7 cellular contexts compared by ENCODE assay signal in the genomic region with DNA sequence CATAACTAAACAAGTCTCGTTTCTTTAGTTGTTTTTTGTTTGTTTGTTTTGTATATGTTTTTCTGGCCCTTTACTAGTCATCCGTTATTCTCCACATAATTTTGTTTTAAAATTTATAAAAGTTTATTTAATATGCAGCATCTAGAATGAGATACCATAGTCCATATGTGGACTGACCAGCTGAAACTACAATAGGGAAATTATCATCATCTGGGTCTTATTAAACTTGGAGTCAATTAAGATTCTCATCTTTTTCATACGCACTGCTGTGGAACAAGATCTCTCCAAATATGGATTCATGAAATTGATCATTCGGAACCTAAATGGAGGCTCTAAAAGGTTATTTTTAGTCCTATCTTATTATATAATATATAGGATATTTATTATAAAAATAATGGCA.
"Had no signal": no experiment of that assay in that cellular context is flagged by ENCODE, and none has a peak within 500 bp of the region (broad histone marks: within the 10 kb centered on the region; RNA-seq: fewer than 3 reads in every experiment).

No MANE protein-coding gene starts in this region.

- FAIRE-seq: HTR-8/SVneo had no signal

- ATAC-seq: HepG2 had no signal

- DNase-seq: IMR-90, KBM-7 had no signal

- H3K4me3 Mint-ChIP-seq: IgD-negative memory B cell had no signal

- H3K4me3 ChIP-seq: K562 had no signal

- H3K36me3 Mint-ChIP-seq: IgD-negative memory B cell had no signal

- H3K27ac ChIP-seq: HL-60 had no signal

- H3K27ac Mint-ChIP-seq: IgD-negative memory B cell had no signal

- H3K4me1 Mint-ChIP-seq: IgD-negative memory B cell had no signal
